In the genomic region with DNA sequence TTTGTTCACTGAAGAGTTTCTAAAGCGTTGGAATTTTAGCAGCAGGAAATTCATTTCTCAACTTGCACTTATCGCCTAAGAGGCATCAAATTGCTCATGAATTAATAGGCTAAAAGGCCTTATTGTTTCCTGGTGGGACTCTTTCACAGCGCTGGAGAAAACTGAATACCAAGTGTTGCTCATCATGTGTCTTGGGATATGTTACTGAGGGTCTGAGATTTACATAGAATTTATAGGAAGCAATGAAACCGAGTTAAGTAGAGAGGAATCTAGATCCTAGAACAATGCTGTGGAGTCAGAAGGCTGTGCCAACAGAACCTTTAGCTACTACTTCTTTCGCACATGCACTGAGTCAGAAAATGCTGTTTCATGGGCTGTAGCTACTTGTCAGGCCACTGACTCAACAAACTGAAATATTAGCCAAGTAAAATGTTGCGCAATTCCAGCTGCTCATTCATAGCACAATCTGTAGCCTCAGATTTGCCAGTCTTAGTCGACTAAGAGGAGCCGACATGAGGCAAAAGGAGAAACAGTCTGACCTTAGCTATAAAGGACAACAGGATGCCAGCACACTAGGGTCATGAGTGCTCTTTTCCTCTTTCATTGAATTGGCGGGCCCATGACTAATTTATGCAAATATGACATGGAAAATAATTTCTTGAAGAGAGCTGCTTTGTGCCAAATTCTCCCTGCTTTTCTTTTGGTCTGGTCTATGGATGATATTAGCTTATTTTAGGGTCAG, we compare ENCODE assay signal across 8 cellular contexts. TPM values are rescaled to one million over a fixed set of nuclear protein-coding genes. Genes with fewer than 3 reads are reported as not detected.
A peak's percentile ranks its signal among the peaks of the same experiment; 100 is the strongest.
DNase-seq lines count a peak whose midpoint lies in the region; ATAC-seq and TF ChIP-seq lines count a peak whose summit lies in the region.

No MANE protein-coding gene starts in this region.

- H3K27me3 Mint-ChIP-seq in Calu3 (ENCODE audit: unreplicated experiment), result no peaks in the 10 kb centered on the region

- H3K4me3 ChIP-seq in gastrocnemius medialis, result no peak overlapping the region

- intact Hi-C loops in Calu3 (cut with micrococcal nuclease; ENCODE audit: unreplicated experiment) (loop anchor here (2.0 kb wide), 1 partner anchor 22 kb away; no protein-coding TSS in a partner anchor), gastrocnemius medialis (cut with DNase I; ENCODE audit: low total_unique reads) (no loop called here)

- no peak for TF ChIP-seq CTCF in Calu3 (IDR thresholded peaks at IDR 0.05; ENCODE audit: unreplicated experiment)
- no peak for TF ChIP-seq CTCF in gastrocnemius medialis (IDR thresholded peaks at IDR 0.05 in 4 of 5, conservative IDR thresholded peaks at IDR 0.05 in 1 of 5)

- no peaks in the 10 kb centered on the region for H3K36me3 ChIP-seq in gastrocnemius medialis

- CTCF ChIA-PET in Calu3 (lab: Charles Lee), result interaction anchor here (0.7 to 1.8 kb wide), 5 partner anchors 9 to 23 kb away, joined by 3 to 13 read pairs (median 4); no protein-coding TSS in a partner anchor

- H3K27ac ChIP-seq in gastrocnemius medialis, result peak overlapping the region; percentile 47 to 51 (median 48)

- in situ Hi-C loops in gastrocnemius medialis (cut with MboI; ENCODE audit: low sequenced_read_pairs in 4 of 4), result no loop called here

- peaks cover 2% of the 10 kb centered on the region for H3K9me3 Mint-ChIP-seq in Calu3 (ENCODE audit: low read depth, unreplicated experiment)

- no peak overlapping the region for H3K4me3 Mint-ChIP-seq in Calu3 (ENCODE audit: low read depth, unreplicated experiment)

- BruUV-seq in Calu3 (replicated peaks; lab: Mats Ljungman, UMichigan), result no TSS peak

- no peaks in the 10 kb centered on the region for H3K27me3 ChIP-seq in gastrocnemius medialis

- H3K4me1 Mint-ChIP-seq in Calu3 (ENCODE audit: low read depth, unreplicated experiment), result peaks cover 67% of the 10 kb centered on the region

- peak overlapping the region; percentile 95 for H3K27ac Mint-ChIP-seq in Calu3 (ENCODE audit: unreplicated experiment)

- ATAC-seq in gastrocnemius medialis, result peak; percentile 99 to 100
- no peak for ATAC-seq in GM18502 (IDR thresholded peaks at IDR 0.05; ENCODE audit: poor library complexity, unreplicated experiment)

- peaks cover 12 to 19% of the 10 kb centered on the region in 2 donors for H3K4me1 ChIP-seq in gastrocnemius medialis

- no peaks in the 10 kb centered on the region for H3K9me3 ChIP-seq in gastrocnemius medialis

- peak; percentile 66 for DNase-seq in Calu3
- DNase-seq in HT-29 (ENCODE audit: low spot score), result peak; percentile 76
- DNase-seq in SW480 (ENCODE audit: low spot score), result peak; percentile 10
- DNase-seq in glomerular visceral epithelial cell (ENCODE audit: extremely low spot score), result peak; percentile 90
- DNase-seq in gastrocnemius medialis, result peak; percentile 71 to 76
- no peak for DNase-seq in activated CD8-positive, alpha-beta memory T cell treated with anti-CD3 and anti-CD28 coated beads for 24 hours
- no peak for DNase-seq in middle frontal gyrus (ENCODE audit: extremely low spot score, low spot score)

- peaks cover 13% of the 10 kb centered on the region for H3K36me3 Mint-ChIP-seq in Calu3 (ENCODE audit: insufficient read depth, unreplicated experiment)

- no peak for TF ChIP-seq POLR2A in gastrocnemius medialis (IDR thresholded peaks at IDR 0.05)

RNA-seq across cellular contexts. Expression of a gene that starts 35.9 kb away (rescaled TPM):
- 222 and 404 TPM in 2 replicates for total RNA-seq in Calu3 (2022)
- 2.6 and 4.4 TPM in 2 replicates for total RNA-seq in HT-29 (2014; rRNA removed; shearing (Covaris generic))
- total RNA-seq in gastrocnemius medialis, result 1 to 10 TPM in 2 of 4 donors, under 1 TPM in 2; 0.22 to 1.9 (median 1.3) TPM

Comparison
In these comparisons a context has a peak if more than half of its experiments do, and no peak if none do; other contexts are left out.
1. DNase-seq: peak in Calu3 (single experiment), HT-29 (single experiment), SW480 (single experiment), glomerular visceral epithelial cell (single experiment) and gastrocnemius medialis (2 of 2); none in activated CD8-positive, alpha-beta memory T cell treated with anti-CD3 and anti-CD28 coated beads for 24 hours (single experiment) and middle frontal gyrus (single experiment).
2. RNA of a gene that starts 35.9 kb away (total RNA-seq): 222 to 404 TPM in Calu3; 2.6 to 4.4 TPM in HT-29 and 0.22 to 1.9 TPM in gastrocnemius medialis; every median in the first group is over 10 times any median in the second.